Comparison of ENCODE assay signal across 8 cellular contexts in genomic region chr12:52874573-52875435, GRCh38. TPM values are rescaled to one million over a fixed set of nuclear protein-coding genes. Genes with fewer than 3 reads are reported as not detected.
DNase-seq lines count a peak whose midpoint lies in the region; ATAC-seq and TF ChIP-seq lines count a peak whose summit lies in the region.

No MANE protein-coding gene starts in this region.

- TF ChIP-seq POLR2A in heart left ventricle (IDR thresholded peaks at IDR 0.05) (no peak), uterus (IDR thresholded peaks at IDR 0.05) (no peak)

- intact Hi-C loops in heart left ventricle (cut with DNase I) = loop anchor here in 7 of 10 donors (5.0 kb wide), 4 partner anchors 293 to 718 kb away; no protein-coding TSS in a partner anchor
- intact Hi-C loops in Right ventricle myocardium superior (cut with DNase I) = loop anchor here (5.0 kb wide), 1 partner anchor 503 kb away; no protein-coding TSS in a partner anchor
- intact Hi-C loops in mammary epithelial cell (cut with micrococcal nuclease) = loop anchor here (1.0 to 10.0 kb wide), 3 partner anchors 203 to 718 kb away; no protein-coding TSS in a partner anchor
- intact Hi-C loops in uterus (cut with DNase I; ENCODE audit: low total_unique reads) = loop anchor here (5.0 to 10.0 kb wide), 2 partner anchors 503 to 720 kb away; no protein-coding TSS in a partner anchor

- dilution Hi-C loops in mammary epithelial cell (cut with HindIII; ENCODE audit: low sequenced_read_pairs) = no loop called here

- H4K20me1 ChIP-seq in mammary epithelial cell (ENCODE audit: insufficient read depth, low read length) = no peaks in the 10 kb centered on the region

- H3K4me3 ChIP-seq in heart left ventricle (peak overlapping the region in 10 of 12 donors; percentile 35 to 63 (median 54)), mammary epithelial cell (replicated peaks in 1 of 3; ENCODE audit: insufficient read depth in 1 of 3, low read depth in 2 of 3, low read length in 3 of 3) (no peak overlapping the region), mesodermal cell (ENCODE audit: extremely low read depth, insufficient read depth, low read length, poor library complexity, severe bottlenecking) (no peak overlapping the region), uterus (peak overlapping the region; percentile 12 to 22)

- 77 to 84% (median 78%) methylated on average over 10 of the region's 10 CpGs for WGBS in heart left ventricle, 4 donors
- WGBS in mammary epithelial cell (ENCODE audit: low coverage, missing lambda C conversion rate) = 62% methylated on average over 10 of the region's 10 CpGs
- WGBS in mesodermal cell (ENCODE audit: insufficient coverage in 2 of 2), 2 experiments = 83 to 88% methylated on average over 6 to 9 of the region's 10 CpGs

- CTCF ChIA-PET in mammary epithelial cell (lab: Charles Lee; ENCODE audit: low non-redundant PET) = interaction anchor here (0.5 to 0.6 kb wide), 2 partner anchors 9 to 184 kb away, joined by 4 to 7 read pairs; no protein-coding TSS in a partner anchor

- TSS peak; percentile 70 for BruUV-seq in mammary epithelial cell (replicated peaks; lab: Mats Ljungman, UMichigan)

- H3K4me1 ChIP-seq in heart left ventricle = peaks cover 0 to 48% (median 15%) of the 10 kb centered on the region in 12 donors
- peaks cover 87% of the 10 kb centered on the region for H3K4me1 ChIP-seq in mammary epithelial cell (ENCODE audit: insufficient read depth, low read length)
- peaks cover 50% of the 10 kb centered on the region for H3K4me1 ChIP-seq in mesodermal cell (ENCODE audit: control insufficient read depth, insufficient read depth, low read length, poor library complexity, severe bottlenecking)
- peaks cover 0 to 21% of the 10 kb centered on the region in 2 donors for H3K4me1 ChIP-seq in uterus

- no peaks in the 10 kb centered on the region for H3K79me2 ChIP-seq in mammary epithelial cell (ENCODE audit: insufficient read depth, low read length)

- in situ Hi-C loops in mammary epithelial cell (cut with MboI; ENCODE audit: low sequenced_read_pairs in 2 of 2) = loop anchor here (5.0 to 10.0 kb wide), 8 partner anchors 293 to 733 kb away; partner anchors contain the start of gene KRT5 (in 1 of the 2)

- no peak for ATAC-seq in heart left ventricle
- ATAC-seq in Right ventricle myocardium superior (ENCODE audit: poor library complexity) = no peak
- no peak for ATAC-seq in GM21360 (IDR thresholded peaks at IDR 0.05; ENCODE audit: unreplicated experiment)
- ATAC-seq in HG02610 (IDR thresholded peaks at IDR 0.05; ENCODE audit: unreplicated experiment) = no peak

- H3K27ac ChIP-seq in heart left ventricle (peak overlapping the region in 11 of 12 donors; percentile 7 to 75 (median 63)), mammary epithelial cell (ENCODE audit: insufficient read depth, low read depth, low read length) (peak overlapping the region; percentile 88), mesodermal cell (ENCODE audit: low read depth, low read length, severe bottlenecking) (peak overlapping the region; percentile 80), uterus (peak overlapping the region; percentile 89 to 92)

- no peaks in the 10 kb centered on the region for H3K9me3 ChIP-seq in heart left ventricle
- H3K9me3 ChIP-seq in mammary epithelial cell (replicated peaks; ENCODE audit: insufficient read depth, low read length) = no peaks in the 10 kb centered on the region
- H3K9me3 ChIP-seq in mesodermal cell (ENCODE audit: control insufficient read depth, low read length) = no peaks in the 10 kb centered on the region
- no peaks in the 10 kb centered on the region for H3K9me3 ChIP-seq in uterus

- DNase-seq in heart left ventricle = no peak
- DNase-seq in Right ventricle myocardium superior = no peak
- DNase-seq in mammary epithelial cell = no peak
- DNase-seq in uterus = no peak
- DNase-seq in islet precursor cell = no peak

- H3K27me3 ChIP-seq in heart left ventricle = no peaks in the 10 kb centered on the region
- H3K27me3 ChIP-seq in mammary epithelial cell (ENCODE audit: insufficient read depth, low read length) = no peaks in the 10 kb centered on the region
- no peaks in the 10 kb centered on the region for H3K27me3 ChIP-seq in uterus

- H3K4me2 ChIP-seq in mammary epithelial cell (ENCODE audit: insufficient read depth, low read depth, low read length) = peak overlapping the region; percentile 64

- H3K9ac ChIP-seq in mammary epithelial cell (ENCODE audit: insufficient read depth, low read length) = peak overlapping the region; percentile 63

- H3K36me3 ChIP-seq in heart left ventricle (no peaks in the 10 kb centered on the region), mammary epithelial cell (ENCODE audit: insufficient read depth, low read length) (no peaks in the 10 kb centered on the region), mesodermal cell (ENCODE audit: control insufficient read depth, insufficient read depth, low read length) (no peaks in the 10 kb centered on the region), uterus (no peaks in the 10 kb centered on the region)

- TF ChIP-seq CTCF in heart left ventricle (IDR thresholded peaks at IDR 0.05) = no peak
- TF ChIP-seq CTCF in mammary epithelial cell (conservative IDR thresholded peaks at IDR 0.05 in 1 of 2, IDR thresholded peaks at IDR 0.05 in 1 of 2; ENCODE audit: extremely low read depth in 1 of 2, insufficient read depth in 1 of 2, low read depth in 1 of 2, low read length in 2 of 2) = no peak
- no peak for TF ChIP-seq CTCF in uterus (IDR thresholded peaks at IDR 0.05)

- peak overlapping the region; percentile 24 for H2AFZ ChIP-seq in mammary epithelial cell (ENCODE audit: low read depth, low read length)

RNA-seq across cellular contexts. Expression of gene KRT78, which starts 26.0 kb away (rescaled TPM):
- total RNA-seq in heart left ventricle = not detected
- polyA plus RNA-seq in heart left ventricle = under 1 TPM in 1 of 2 donors, not detected in 1; 0.14 TPM
- not detected for total RNA-seq in Right ventricle myocardium superior
- not detected for total RNA-seq in mammary epithelial cell
- polyA plus RNA-seq in mammary epithelial cell = not detected
- not detected for polyA minus RNA-seq in mammary epithelial cell
- polyA plus RNA-seq in mesodermal cell (2013, experiment 1 of 2) = not detected
- not detected for polyA plus RNA-seq in mesodermal cell (2013, experiment 2 of 2)
- not detected for total RNA-seq in uterus

RNA-seq across cellular contexts. Expression of gene KRT8, which starts 30.1 kb away (rescaled TPM):
- total RNA-seq in heart left ventricle (100 to 1,000 TPM in 6 of 9 donors, 10 to 100 TPM in 3; 79.9 to 210 (median 110) TPM), Right ventricle myocardium superior (104 TPM), mammary epithelial cell (100 to 1,000 TPM in 1 of 2 donors, 10 to 100 TPM in 1; 97.0 to 397 TPM), uterus (10 to 100 TPM in 3 of 4 donors, 1 to 10 TPM in 1; 9.1 to 46.2 (median 36.5) TPM)
- polyA plus RNA-seq in heart left ventricle (100 to 1,000 TPM; 139 to 227 TPM), mammary epithelial cell (391 TPM)
- polyA minus RNA-seq in mammary epithelial cell = 365 TPM
- polyA plus RNA-seq in mesodermal cell (2013, experiment 1 of 2) = 3,226 TPM
- polyA plus RNA-seq in mesodermal cell (2013, experiment 2 of 2) = 3,108 TPM

RNA-seq across cellular contexts. Expression of gene KRT79, which starts 40.7 kb away (rescaled TPM):
- not detected for total RNA-seq in heart left ventricle
- under 1 TPM in 1 of 2 donors, not detected in 1; 0.24 TPM for polyA plus RNA-seq in heart left ventricle
- not detected for total RNA-seq in Right ventricle myocardium superior
- not detected for total RNA-seq in mammary epithelial cell
- polyA plus RNA-seq in mammary epithelial cell = not detected
- not detected for polyA minus RNA-seq in mammary epithelial cell
- polyA plus RNA-seq in mesodermal cell (2013, experiment 1 of 2) = not detected
- polyA plus RNA-seq in mesodermal cell (2013, experiment 2 of 2) = not detected
- total RNA-seq in uterus = not detected

Comparison
In these comparisons a context has a peak if more than half of its experiments do, and no peak if none do; other contexts are left out.
1. H3K4me3 ChIP-seq: peak in heart left ventricle (10 of 12) and uterus (2 of 2); none in mammary epithelial cell (0 of 3) and mesodermal cell (single experiment).
2. Peak in every context shown above with its lines, with median percentiles within 50 percentile points of each other: H3K27ac ChIP-seq.